In the genomic region with DNA sequence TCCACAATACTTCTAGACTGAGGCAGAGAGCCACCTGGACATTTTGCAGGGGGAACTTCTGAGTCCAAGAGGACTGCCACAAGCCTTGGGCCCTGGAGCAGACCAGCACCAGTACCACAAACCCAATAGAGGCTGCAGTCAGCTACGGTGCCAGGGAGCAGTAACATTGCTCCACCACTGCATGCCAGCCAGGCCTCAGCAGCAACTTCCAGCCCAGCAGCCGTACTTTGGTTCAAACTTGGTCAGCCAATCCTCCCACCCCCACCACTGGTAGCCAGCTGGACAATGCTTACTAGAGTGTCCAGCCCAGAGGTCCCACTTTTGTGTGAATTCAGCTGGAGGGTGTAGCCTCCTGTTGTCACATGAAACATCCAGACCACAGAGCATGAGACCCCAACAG, we compare ENCODE assay signal across 23 cellular contexts.
"Had no signal": no experiment of that assay in that cellular context is flagged by ENCODE, and none has a peak within 500 bp of the region (broad histone marks: within the 10 kb centered on the region; RNA-seq: fewer than 3 reads in every experiment).

No MANE protein-coding gene starts in this region.

- FAIRE-seq: endometrium, islet of Langerhans, keratinocyte had no signal

- ATAC-seq: effector memory CD8-positive, alpha-beta T cell; esophagus mucosa; gastrocnemius medialis; heart right ventricle; left colon; left lobe of liver; left ventricle myocardium superior; lower lobe of right lung had no signal

- H3K36me3 ChIP-seq: colonic mucosa, lower lobe of right lung had no signal

- H3K4me3 ChIP-seq: colonic mucosa, esophagus squamous epithelium, gastrocnemius medialis, heart right ventricle, lower lobe of right lung had no signal

- H3K4me1 ChIP-seq: colonic mucosa, esophagus squamous epithelium, gastrocnemius medialis, heart right ventricle, lower lobe of right lung had no signal

- H3K27ac ChIP-seq: colonic mucosa, epithelial cell of prostate, esophagus squamous epithelium, gastrocnemius medialis, heart right ventricle, lower lobe of right lung had no signal

- H3K27me3 ChIP-seq: colonic mucosa, esophagus squamous epithelium, gastrocnemius medialis, heart right ventricle had no signal

- DNase-seq: colonic mucosa; cortex of kidney; effector CD8-positive, alpha-beta T cell; effector memory CD8-positive, alpha-beta T cell; endodermal cell; erythroblast; esophagus squamous epithelium; gastrocnemius medialis; glutamatergic neuron; head of caudate nucleus; heart right ventricle; hippocampal formation; left colon; left ventricle myocardium superior; lower lobe of right lung; mesendoderm; midbrain had no signal

- H3K9me3 ChIP-seq: colonic mucosa had no signal
